1 cellular context compared by ENCODE assay signal in the genomic region with DNA sequence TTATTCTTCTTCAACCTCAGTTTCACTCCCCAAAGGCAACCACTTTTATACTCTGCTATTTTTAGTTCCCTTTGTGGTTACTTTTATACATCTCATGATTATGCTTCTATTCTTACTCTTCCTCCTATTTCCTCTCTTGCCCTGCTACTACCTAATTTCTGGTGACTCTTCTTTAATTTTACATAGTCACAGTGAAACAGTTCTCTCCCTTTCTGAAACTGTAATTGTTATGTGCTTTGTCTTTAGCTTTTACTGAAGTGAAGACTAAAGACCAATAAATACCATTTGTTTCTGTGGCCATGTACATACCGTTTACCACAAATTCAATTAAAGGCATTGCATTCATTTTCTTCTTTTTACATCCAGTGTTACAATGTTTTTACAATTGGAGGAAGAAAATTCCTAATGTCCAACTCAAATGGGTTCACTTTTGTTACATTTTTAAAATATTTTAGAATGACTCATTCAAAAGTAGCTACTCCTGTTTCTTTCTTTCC.
TF ChIP-seq lines count a peak whose summit lies in the region.

No MANE protein-coding gene starts in this region.

TF ChIP-seq in WTC11, 78 proteins besides CTCF, POLR2A, EP300 and RAD21 (continued from another document):
- TF ChIP-seq ZNF532 (CRISPR knock-in tag; IDR thresholded peaks at IDR 0.05; ENCODE audit: borderline replicate concordance), result no peak
- TF ChIP-seq PRRX2 (CRISPR knock-in tag; IDR thresholded peaks at IDR 0.05), result no peak
